ENCODE assay signal across 8 cellular contexts in the genomic region with DNA sequence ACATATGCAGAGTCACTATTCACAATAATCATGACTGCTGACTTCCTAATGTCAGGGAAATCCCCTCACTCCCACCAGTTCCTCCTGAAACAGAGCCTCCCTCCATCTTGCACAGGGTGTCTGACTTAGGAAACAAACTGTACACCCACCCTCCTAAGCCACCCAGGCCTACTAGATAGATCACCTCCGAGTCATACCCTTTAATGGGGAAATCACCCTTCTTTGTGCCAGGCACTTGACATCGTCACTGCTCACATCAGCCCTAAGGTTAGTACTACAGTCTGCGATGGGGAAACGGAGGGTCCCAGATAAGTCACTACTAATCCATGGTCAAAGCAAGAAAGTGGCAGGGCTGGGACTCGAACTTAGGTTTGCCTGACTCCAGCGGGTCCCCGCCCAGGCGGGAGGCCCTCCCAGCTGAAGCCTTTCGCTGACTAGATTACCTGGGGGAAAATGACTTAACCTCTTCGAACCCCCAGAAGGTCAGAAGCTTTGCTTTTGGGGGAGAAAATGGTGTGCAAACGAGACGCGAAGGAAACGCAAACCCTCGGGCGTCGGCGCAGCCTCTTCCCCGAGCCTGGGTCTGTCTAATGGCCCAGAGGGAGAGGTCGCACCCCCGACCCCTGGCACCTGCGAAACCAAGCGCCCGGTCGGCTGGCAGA. TPM values are rescaled to one million over a fixed set of nuclear protein-coding genes. Genes with fewer than 3 reads are reported as not detected.
DNase-seq lines count a peak whose midpoint lies in the region; ATAC-seq and TF ChIP-seq lines count a peak whose summit lies in the region.

No MANE protein-coding gene starts in this region.

- peak overlapping the region; percentile 97 for H3K27ac Mint-ChIP-seq in activated T-helper 17 cell treated with anti-CD3 and anti-CD28 coated beads, Interleukin-2, amount 50 U/mL, for 72 hours

- H3K36me3 ChIP-seq in OCI-LY7 (ENCODE audit: insufficient read depth, low read length): no peaks in the 10 kb centered on the region

- POLR2A ChIA-PET in GM10248 (lab: Yijun Ruan, JAX): interaction anchor here (0.6 to 1.2 kb wide), 2 partner anchors 21 to 168 kb away, joined by 3 to 5 read pairs; a partner anchor contains a TSS
- POLR2A ChIA-PET in OCI-LY7 (lab: Charles Lee): no interaction called here

- H2AFZ ChIP-seq in OCI-LY7 (ENCODE audit: low read length): peak overlapping the region; percentile 78; the same call in 1 of the 2 replicates

- H3K9me3 ChIP-seq in OCI-LY7 (ENCODE audit: low read length): no peaks in the 10 kb centered on the region

- H3K4me1 ChIP-seq in OCI-LY7 (ENCODE audit: insufficient read depth, low read length, poor library complexity, severe bottlenecking): peaks cover 35% of the 10 kb centered on the region

- peaks cover 38% of the 10 kb centered on the region for H3K4me1 Mint-ChIP-seq in activated T-helper 17 cell treated with anti-CD3 and anti-CD28 coated beads, Interleukin-2, amount 50 U/mL, for 72 hours

- no peaks in the 10 kb centered on the region for H3K9me2 ChIP-seq in OCI-LY7 (ENCODE audit: insufficient read depth, low read length)

- H3K27me3 Mint-ChIP-seq in activated T-helper 17 cell treated with anti-CD3 and anti-CD28 coated beads, Interleukin-2, amount 50 U/mL, for 72 hours: no peaks in the 10 kb centered on the region

- 0 out of 2 replicates have a peak, but pooled peaks cover 4% of the 10 kb centered on the region for H4K20me1 ChIP-seq in OCI-LY7 (ENCODE audit: insufficient read depth, low read length)

- peak overlapping the region; percentile 92 for H3K27ac ChIP-seq in OCI-LY7 (ENCODE audit: low read depth, low read length, poor library complexity, severe bottlenecking)

- H3K36me3 Mint-ChIP-seq in activated T-helper 17 cell treated with anti-CD3 and anti-CD28 coated beads, Interleukin-2, amount 50 U/mL, for 72 hours (ENCODE audit: low read depth): peaks cover 53% of the 10 kb centered on the region

- H3K4me3 Mint-ChIP-seq in activated T-helper 17 cell treated with anti-CD3 and anti-CD28 coated beads, Interleukin-2, amount 50 U/mL, for 72 hours: peak overlapping the region; percentile 96

- peak overlapping the region; percentile 81 for H3K4me3 ChIP-seq in OCI-LY7 (ENCODE audit: low read depth, low read length, poor library complexity, severe bottlenecking)

- intact Hi-C loops in OCI-LY7 (cut with micrococcal nuclease; ENCODE audit: unreplicated experiment): loop anchor here (1.0 to 2.0 kb wide), 3 partner anchors 24 to 168 kb away; no protein-coding TSS in a partner anchor

- CTCF ChIA-PET in GM10248 (lab: Yijun Ruan, JAX): interaction anchor here (0.7 to 2.1 kb wide), 5 partner anchors 9 to 143 kb away, joined by 3 to 5 read pairs (median 3); no protein-coding TSS in a partner anchor
- CTCF ChIA-PET in OCI-LY7 (lab: Charles Lee; ENCODE audit: unreplicated experiment): no interaction called here

- peaks cover 21% of the 10 kb centered on the region for H3K79me2 ChIP-seq in OCI-LY7 (ENCODE audit: insufficient read depth, low read depth, low read length)

- TSS peak; percentile 43 for BruUV-seq in OCI-LY7 (replicated peaks; lab: Mats Ljungman, UMichigan)

- TF ChIP-seq CTCF in GM10248 (IDR thresholded peaks at IDR 0.05; ENCODE audit: control extremely low read depth, extremely low read depth, low read depth, missing control alignments): no peak
- TF ChIP-seq CTCF in OCI-LY7 (conservative IDR thresholded peaks at IDR 0.05; ENCODE audit: low read length): no peak

- ATAC-seq in HG02623 (IDR thresholded peaks at IDR 0.05; ENCODE audit: unreplicated experiment) (peak; percentile 21), HG02759 (IDR thresholded peaks at IDR 0.05; ENCODE audit: unreplicated experiment) (no peak)
- ATAC-seq in activated T-helper 17 cell treated with anti-CD3 and anti-CD28 coated beads, Interleukin-2, amount 50 U/mL, for 72 hours (replicated peaks): peak; percentile 75

- peak overlapping the region; percentile 100 for H3K4me2 ChIP-seq in OCI-LY7 (ENCODE audit: low read length)

- no peaks in the 10 kb centered on the region for H3K9me3 Mint-ChIP-seq in activated T-helper 17 cell treated with anti-CD3 and anti-CD28 coated beads, Interleukin-2, amount 50 U/mL, for 72 hours

- DNase-seq in GM10248 (ENCODE audit: extremely low spot score) (peak; percentile 77), OCI-LY7 (ENCODE audit: low spot score) (peak; percentile 69), foreskin melanocyte (peak; percentile 8), renal cortical epithelial cell (ENCODE audit: low read depth) (peak; percentile 65), NCI-H1048 (lab: John Stamatoyannopoulos, UW) (no peak)

RNA-seq across cellular contexts. Expression of a gene that starts 3.4 kb away (rescaled TPM):
- total RNA-seq in OCI-LY7 (2014; rRNA removed; shearing (Covaris generic)): 81.7 and 94.9 TPM in 2 replicates
- total RNA-seq in OCI-LY7 (2022): 174 and 175 TPM in 2 replicates
- total RNA-seq in activated T-helper 17 cell treated with anti-CD3 and anti-CD28 coated beads, Interleukin-2, amount 50 U/mL, for 72 hours: 100 to 1,000 TPM; 232 to 395 TPM
- total RNA-seq in renal cortical epithelial cell: 23.4 and 47.7 TPM in 2 replicates

RNA-seq across cellular contexts. Expression of a gene that starts 26.9 kb away (rescaled TPM):
- 8.3 and 11.8 TPM in 2 replicates for total RNA-seq in OCI-LY7 (2014; rRNA removed; shearing (Covaris generic))
- 21.7 and 27.2 TPM in 2 replicates for total RNA-seq in OCI-LY7 (2022)
- total RNA-seq in activated T-helper 17 cell treated with anti-CD3 and anti-CD28 coated beads, Interleukin-2, amount 50 U/mL, for 72 hours: 10 to 100 TPM; 29.6 to 39.1 TPM
- 2.1 and 2.6 TPM in 2 replicates for total RNA-seq in renal cortical epithelial cell

RNA-seq across cellular contexts. Expression of a gene that starts 28.5 kb away (rescaled TPM):
- 11.4 and 13.4 TPM in 2 replicates for total RNA-seq in OCI-LY7 (2014; rRNA removed; shearing (Covaris generic))
- total RNA-seq in OCI-LY7 (2022): 24.9 and 25.1 TPM in 2 replicates
- 10 to 100 TPM; 36.1 to 57.3 TPM for total RNA-seq in activated T-helper 17 cell treated with anti-CD3 and anti-CD28 coated beads, Interleukin-2, amount 50 U/mL, for 72 hours
- 2.0 and 2.4 TPM in 2 replicates for total RNA-seq in renal cortical epithelial cell

RNA-seq across cellular contexts. Expression of a gene that starts 46.5 kb away (rescaled TPM):
- 8.9 and 12.8 TPM in 2 replicates for total RNA-seq in OCI-LY7 (2014; rRNA removed; shearing (Covaris generic))
- 40.0 and 47.3 TPM in 2 replicates for total RNA-seq in OCI-LY7 (2022)
- 1 to 10 TPM; 1.6 to 4.3 TPM for total RNA-seq in activated T-helper 17 cell treated with anti-CD3 and anti-CD28 coated beads, Interleukin-2, amount 50 U/mL, for 72 hours
- total RNA-seq in renal cortical epithelial cell: 1.7 and 8.6 TPM in 2 replicates

RNA-seq across cellular contexts. Expression of a gene that starts 50.9 kb away (rescaled TPM):
- total RNA-seq in OCI-LY7 (2014; rRNA removed; shearing (Covaris generic)): 290 and 348 TPM in 2 replicates
- total RNA-seq in OCI-LY7 (2022) (231 and 246 TPM in 2 replicates), renal cortical epithelial cell (129 and 436 TPM in 2 replicates)
- total RNA-seq in activated T-helper 17 cell treated with anti-CD3 and anti-CD28 coated beads, Interleukin-2, amount 50 U/mL, for 72 hours: 100 to 1,000 TPM; 235 to 375 TPM
